1 cellular context compared by ENCODE assay signal in the genomic region with DNA sequence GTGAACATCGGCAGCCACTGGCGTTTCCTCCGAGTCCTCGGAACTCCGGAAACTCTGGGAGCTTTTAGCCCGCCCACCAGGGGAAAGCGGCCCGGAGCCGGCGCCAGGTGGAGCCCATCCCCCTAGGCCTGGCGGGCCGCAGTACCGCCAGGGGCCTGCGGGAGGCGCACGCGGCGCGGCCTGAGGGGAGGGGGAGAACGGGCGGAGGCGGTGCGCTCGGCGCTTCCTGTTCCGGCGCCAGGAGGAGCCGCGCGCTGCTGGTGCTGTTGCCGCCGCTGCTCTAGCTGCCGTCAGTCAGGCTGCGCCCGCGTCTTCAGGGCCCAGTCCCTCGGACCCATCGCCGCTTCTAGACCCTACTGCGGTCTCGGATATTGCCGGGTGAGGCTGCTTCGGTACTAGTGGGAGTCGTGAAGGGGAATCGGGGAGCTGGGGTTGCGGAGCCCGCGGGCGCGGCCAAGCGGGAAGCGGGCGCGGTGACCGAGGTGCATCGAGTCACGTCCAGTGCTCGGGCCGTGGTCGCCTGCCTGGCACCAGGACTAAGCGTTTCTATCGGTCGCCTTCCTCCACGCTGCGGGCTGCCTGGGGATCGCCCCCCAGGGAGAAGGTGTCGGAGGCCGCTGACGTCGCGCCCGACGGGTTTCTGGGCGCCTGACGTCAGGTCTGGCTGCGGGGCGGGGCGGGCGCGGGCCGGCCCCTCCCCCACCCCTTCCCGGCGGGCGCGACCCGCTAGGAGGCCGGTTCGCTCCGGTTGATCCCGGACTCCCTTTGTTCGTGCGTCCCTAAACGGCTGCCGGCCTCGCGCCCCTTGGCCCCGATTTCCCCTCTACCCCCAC.
TF ChIP-seq lines count a peak whose summit lies in the region.

A gene (plus strand): TSS at position 222 of the 833 bp plus-strand sequence. CDS start 10,037 bp downstream, outside the sequence.

TF ChIP-seq in GM12878, 131 proteins besides CTCF, POLR2A, EP300 and RAD21 (continued from another document):
- TF ChIP-seq, protein P1, sequence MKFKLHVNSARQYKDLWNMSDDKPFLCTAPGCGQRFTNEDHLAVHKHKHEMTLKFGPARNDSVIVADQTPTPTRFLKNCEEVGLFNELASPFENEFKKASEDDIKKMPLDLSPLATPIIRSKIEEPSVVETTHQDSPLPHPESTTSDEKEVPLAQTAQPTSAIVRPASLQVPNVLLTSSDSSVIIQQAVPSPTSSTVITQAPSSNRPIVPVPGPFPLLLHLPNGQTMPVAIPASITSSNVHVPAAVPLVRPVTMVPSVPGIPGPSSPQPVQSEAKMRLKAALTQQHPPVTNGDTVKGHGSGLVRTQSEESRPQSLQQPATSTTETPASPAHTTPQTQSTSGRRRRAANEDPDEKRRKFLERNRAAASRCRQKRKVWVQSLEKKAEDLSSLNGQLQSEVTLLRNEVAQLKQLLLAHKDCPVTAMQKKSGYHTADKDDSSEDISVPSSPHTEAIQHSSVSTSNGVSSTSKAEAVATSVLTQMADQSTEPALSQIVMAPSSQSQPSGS (IDR thresholded peaks at IDR 0.05; ENCODE audit: low read length) = no peak; the same call in 1 of the 2 replicates
- peak; percentile 88 for TF ChIP-seq EED (IDR thresholded peaks at IDR 0.05; ENCODE audit: low read depth)
- TF ChIP-seq TCF12 (IDR thresholded peaks at IDR 0.05; ENCODE audit: low read depth, low read length) = peak; percentile 96
- TF ChIP-seq ASH2L (IDR thresholded peaks at IDR 0.05; ENCODE audit: borderline replicate concordance, low read depth) = 0 out of 2 replicates have a peak, but pooled peaks have one; percentile 57
- TF ChIP-seq, protein P2, sequence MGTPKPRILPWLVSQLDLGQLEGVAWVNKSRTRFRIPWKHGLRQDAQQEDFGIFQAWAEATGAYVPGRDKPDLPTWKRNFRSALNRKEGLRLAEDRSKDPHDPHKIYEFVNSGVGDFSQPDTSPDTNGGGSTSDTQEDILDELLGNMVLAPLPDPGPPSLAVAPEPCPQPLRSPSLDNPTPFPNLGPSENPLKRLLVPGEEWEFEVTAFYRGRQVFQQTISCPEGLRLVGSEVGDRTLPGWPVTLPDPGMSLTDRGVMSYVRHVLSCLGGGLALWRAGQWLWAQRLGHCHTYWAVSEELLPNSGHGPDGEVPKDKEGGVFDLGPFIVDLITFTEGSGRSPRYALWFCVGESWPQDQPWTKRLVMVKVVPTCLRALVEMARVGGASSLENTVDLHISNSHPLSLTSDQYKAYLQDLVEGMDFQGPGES (IDR thresholded peaks at IDR 0.05) = 0 out of 2 replicates have a peak, but pooled peaks have one; percentile 15
- peak; percentile 59 for TF ChIP-seq KLF5 (IDR thresholded peaks at IDR 0.05; ENCODE audit: partially characterized antibody)
- TF ChIP-seq SRF (IDR thresholded peaks at IDR 0.05; ENCODE audit: low read depth in 2 of 2, low read length in 2 of 2) = 0 out of 4 replicates have a peak, but pooled peaks of 1 of the 2 experiments have one; percentile 58
- TF ChIP-seq POU2F2 (IDR thresholded peaks at IDR 0.05; ENCODE audit: borderline replicate concordance, low read depth, low read length) = no peak; the same call in 1 of the 3 replicates
- TF ChIP-seq LARP7 (IDR thresholded peaks at IDR 0.05) = peak; percentile 98
- peak; percentile 4; the same call in 1 of the 2 replicates for TF ChIP-seq BCL11A (IDR thresholded peaks at IDR 0.05; ENCODE audit: low read depth, low read length)
- TF ChIP-seq BRCA1 (IDR thresholded peaks at IDR 0.05; ENCODE audit: low read depth, low read length) = 0 out of 2 replicates have a peak, but pooled peaks have one; percentile 12
- TF ChIP-seq IKZF1 (conservative IDR thresholded peaks at IDR 0.05) = peak; percentile 96
- TF ChIP-seq JUNB (IDR thresholded peaks at IDR 0.05) = no peak
- TF ChIP-seq, protein P3, sequence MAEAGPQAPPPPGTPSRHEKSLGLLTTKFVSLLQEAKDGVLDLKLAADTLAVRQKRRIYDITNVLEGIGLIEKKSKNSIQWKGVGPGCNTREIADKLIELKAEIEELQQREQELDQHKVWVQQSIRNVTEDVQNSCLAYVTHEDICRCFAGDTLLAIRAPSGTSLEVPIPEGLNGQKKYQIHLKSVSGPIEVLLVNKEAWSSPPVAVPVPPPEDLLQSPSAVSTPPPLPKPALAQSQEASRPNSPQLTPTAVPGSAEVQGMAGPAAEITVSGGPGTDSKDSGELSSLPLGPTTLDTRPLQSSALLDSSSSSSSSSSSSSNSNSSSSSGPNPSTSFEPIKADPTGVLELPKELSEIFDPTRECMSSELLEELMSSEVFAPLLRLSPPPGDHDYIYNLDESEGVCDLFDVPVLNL (IDR thresholded peaks at IDR 0.05; ENCODE audit: low read depth, low read length) = peak; percentile 56
- TF ChIP-seq ZNF622 (IDR thresholded peaks at IDR 0.05) = no peak
- peak; percentile 92 for TF ChIP-seq FOXM1 (IDR thresholded peaks at IDR 0.05; ENCODE audit: low read depth, low read length)
- no peak for TF ChIP-seq YBX1 (IDR thresholded peaks at IDR 0.05)
- no peak for TF ChIP-seq FOXK2 (IDR thresholded peaks at IDR 0.05)
- TF ChIP-seq, protein P4, sequence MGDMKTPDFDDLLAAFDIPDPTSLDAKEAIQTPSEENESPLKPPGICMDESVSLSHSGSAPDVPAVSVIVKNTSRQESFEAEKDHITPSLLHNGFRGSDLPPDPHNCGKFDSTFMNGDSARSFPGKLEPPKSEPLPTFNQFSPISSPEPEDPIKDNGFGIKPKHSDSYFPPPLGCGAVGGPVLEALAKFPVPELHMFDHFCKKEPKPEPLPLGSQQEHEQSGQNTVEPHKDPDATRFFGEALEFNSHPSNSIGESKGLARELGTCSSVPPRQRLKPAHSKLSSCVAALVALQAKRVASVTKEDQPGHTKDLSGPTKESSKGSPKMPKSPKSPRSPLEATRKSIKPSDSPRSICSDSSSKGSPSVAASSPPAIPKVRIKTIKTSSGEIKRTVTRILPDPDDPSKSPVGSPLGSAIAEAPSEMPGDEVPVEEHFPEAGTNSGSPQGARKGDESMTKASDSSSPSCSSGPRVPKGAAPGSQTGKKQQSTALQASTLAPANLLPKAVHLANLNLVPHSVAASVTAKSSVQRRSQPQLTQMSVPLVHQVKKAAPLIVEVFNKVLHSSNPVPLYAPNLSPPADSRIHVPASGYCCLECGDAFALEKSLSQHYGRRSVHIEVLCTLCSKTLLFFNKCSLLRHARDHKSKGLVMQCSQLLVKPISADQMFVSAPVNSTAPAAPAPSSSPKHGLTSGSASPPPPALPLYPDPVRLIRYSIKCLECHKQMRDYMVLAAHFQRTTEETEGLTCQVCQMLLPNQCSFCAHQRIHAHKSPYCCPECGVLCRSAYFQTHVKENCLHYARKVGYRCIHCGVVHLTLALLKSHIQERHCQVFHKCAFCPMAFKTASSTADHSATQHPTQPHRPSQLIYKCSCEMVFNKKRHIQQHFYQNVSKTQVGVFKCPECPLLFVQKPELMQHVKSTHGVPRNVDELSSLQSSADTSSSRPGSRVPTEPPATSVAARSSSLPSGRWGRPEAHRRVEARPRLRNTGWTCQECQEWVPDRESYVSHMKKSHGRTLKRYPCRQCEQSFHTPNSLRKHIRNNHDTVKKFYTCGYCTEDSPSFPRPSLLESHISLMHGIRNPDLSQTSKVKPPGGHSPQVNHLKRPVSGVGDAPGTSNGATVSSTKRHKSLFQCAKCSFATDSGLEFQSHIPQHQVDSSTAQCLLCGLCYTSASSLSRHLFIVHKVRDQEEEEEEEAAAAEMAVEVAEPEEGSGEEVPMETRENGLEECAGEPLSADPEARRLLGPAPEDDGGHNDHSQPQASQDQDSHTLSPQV (IDR thresholded peaks at IDR 0.05) = peak; percentile 83
- TF ChIP-seq SREBF1 (IDR thresholded peaks at IDR 0.05; ENCODE audit: low read length) = no peak
- TF ChIP-seq KAT2A (conservative IDR thresholded peaks at IDR 0.05; ENCODE audit: control insufficient read depth, low read depth, low read length) = no peak
